In genomic region chr9:11135856-11136255, GRCh38 we compare ENCODE assay signal across 18 cellular contexts.
DNase-seq lines count a peak whose midpoint lies in the region; ATAC-seq, FAIRE-seq and TF ChIP-seq lines count a peak whose summit lies in the region.
"Had no signal": no experiment of that assay in that cellular context is flagged by ENCODE, and none has a peak within 500 bp of the region (broad histone marks: within the 10 kb centered on the region; RNA-seq: fewer than 3 reads in every experiment).

No MANE protein-coding gene starts in this region.

- CTCF ChIA-PET in SK-N-SH (lab: Yijun Ruan, JAX): no interaction called here

- H3K14ac ChIP-seq in mesenchymal stem cell (ENCODE audit: low read length in 2 of 2): no peak overlapping the region

- no peaks in the 10 kb centered on the region for H4K20me1 ChIP-seq in SK-N-SH (ENCODE audit: insufficient read depth)
- H4K20me1 ChIP-seq: BLaER1 had no signal

- no peaks in the 10 kb centered on the region for H3K79me1 ChIP-seq in mesenchymal stem cell (replicated peaks; ENCODE audit: low read length, poor library complexity, severe bottlenecking)

- POLR2A ChIA-PET in SK-N-SH (lab: Yijun Ruan, JAX): no interaction called here

- H2BK12ac ChIP-seq in mesenchymal stem cell (ENCODE audit: low read length in 2 of 2): no peak overlapping the region

- H4K91ac ChIP-seq in mesenchymal stem cell (ENCODE audit: low read length): peak overlapping the region; percentile 72

- H3K18ac ChIP-seq in mesenchymal stem cell (ENCODE audit: low read depth in 1 of 2, low read length in 2 of 2): peak overlapping the region in 1 of 2 experiments; percentile 61

- H3K27ac ChIP-seq in SK-N-SH (ENCODE audit: low read depth in 2 of 2, low read length in 1 of 2): no peak overlapping the region
- no peak overlapping the region for H3K27ac ChIP-seq in mesenchymal stem cell (ENCODE audit: low read length, poor library complexity, severe bottlenecking)
- H3K27ac ChIP-seq: 22Rv1, A549, BLaER1 had no signal

- 15% methylated on average over 3 of the region's 3 CpGs for WGBS in SK-N-SH (ENCODE audit: low lambda C conversion rate)
- 94% methylated on average over 1 of the region's 3 CpGs for WGBS in mesenchymal stem cell

- no peak overlapping the region for H2BK120ac ChIP-seq in mesenchymal stem cell (ENCODE audit: low read depth, low read length)

- H3K36me3 ChIP-seq in SK-N-SH (replicated peaks in 1 of 2; ENCODE audit: control insufficient read depth in 1 of 2, insufficient read depth in 2 of 2, low read length in 1 of 2) (no peaks in the 10 kb centered on the region), bronchial epithelial cell (ENCODE audit: control insufficient read depth, insufficient read depth, low read length) (no peaks in the 10 kb centered on the region), mesenchymal stem cell (ENCODE audit: control insufficient read depth in 1 of 2, insufficient read depth in 2 of 2, low read depth in 1 of 2, low read length in 2 of 2) (no peaks in the 10 kb centered on the region)
- H3K36me3 ChIP-seq: BLaER1 had no signal

- no peak overlapping the region for H2BK15ac ChIP-seq in mesenchymal stem cell (ENCODE audit: low read depth, poor library complexity, severe bottlenecking)

- no peak overlapping the region for H2AK5ac ChIP-seq in mesenchymal stem cell (ENCODE audit: low read length, severe bottlenecking)

- H3K9me2 ChIP-seq in SK-N-SH: no peaks in the 10 kb centered on the region

- no peaks in the 10 kb centered on the region for H3K79me2 ChIP-seq in SK-N-SH (ENCODE audit: insufficient read depth)

- H3K27me3 ChIP-seq in SK-N-SH (ENCODE audit: insufficient read depth) (no peaks in the 10 kb centered on the region), bronchial epithelial cell (ENCODE audit: control insufficient read depth, insufficient read depth, low read length) (no peaks in the 10 kb centered on the region), mesenchymal stem cell (ENCODE audit: control insufficient read depth in 1 of 2, insufficient read depth in 1 of 2, low read length in 2 of 2) (no peaks in the 10 kb centered on the region)
- H3K27me3 ChIP-seq: BLaER1 had no signal

- ATAC-seq in SK-N-SH treated with all-trans-retinoic acid at 6 μM for 48 hours (no peak), GM19467 (IDR thresholded peaks at IDR 0.05; ENCODE audit: unreplicated experiment) (no peak), GM21825 (IDR thresholded peaks at IDR 0.05; ENCODE audit: unreplicated experiment) (no peak)
- ATAC-seq: A549, HepG2 had no signal

- H3K4ac ChIP-seq in mesenchymal stem cell (ENCODE audit: low read depth in 1 of 2, low read length in 2 of 2): no peak overlapping the region

- FAIRE-seq in bronchial epithelial cell (lab: Jason Lieb, UNC): peak; percentile 36
- FAIRE-seq: A549, HepG2 had no signal

- TF ChIP-seq EP300 in SK-N-SH (IDR thresholded peaks at IDR 0.05; ENCODE audit: borderline replicate concordance in 1 of 2, low read depth in 1 of 2, low read length in 1 of 2): no peak

- no peak overlapping the region for H3K4me2 ChIP-seq in SK-N-SH
- H3K4me2 ChIP-seq in mesenchymal stem cell (ENCODE audit: low read length, poor library complexity, severe bottlenecking): no peak overlapping the region
- H3K4me2 ChIP-seq: A549, BLaER1 had no signal

- no peak overlapping the region for H3K4me3 ChIP-seq in SK-N-SH (ENCODE audit: low read depth in 2 of 2, low read length in 1 of 2)
- H3K4me3 ChIP-seq in bronchial epithelial cell (ENCODE audit: low read depth, low read length): no peak overlapping the region
- no peak overlapping the region for H3K4me3 ChIP-seq in mesenchymal stem cell (ENCODE audit: insufficient read depth in 1 of 2, low read depth in 1 of 2, low read length in 2 of 2)
- H3K4me3 ChIP-seq: A549, BLaER1 had no signal

- H3K23ac ChIP-seq in mesenchymal stem cell (ENCODE audit: low read length in 2 of 2): no peak overlapping the region

- no peaks in the 10 kb centered on the region; the same call in 1 of the 2 replicates for H3K9me3 ChIP-seq in SK-N-SH
- no peaks in the 10 kb centered on the region for H3K9me3 ChIP-seq in mesenchymal stem cell (ENCODE audit: control insufficient read depth, low read length)
- H3K9me3 ChIP-seq: A549, BLaER1 had no signal

- TF ChIP-seq RAD21 in SK-N-SH (IDR thresholded peaks at IDR 0.05; ENCODE audit: low read length): no peak

- H2AFZ ChIP-seq in SK-N-SH (ENCODE audit: low read depth): no peak overlapping the region
- no peak overlapping the region for H2AFZ ChIP-seq in mesenchymal stem cell (ENCODE audit: low read depth, low read length)

- TF ChIP-seq CTCF in SK-N-SH (IDR thresholded peaks at IDR 0.05) (no peak), bronchial epithelial cell (IDR thresholded peaks at IDR 0.05; ENCODE audit: insufficient read depth, low read length, severe bottlenecking) (no peak)

- no peak overlapping the region for H2BK5ac ChIP-seq in mesenchymal stem cell (ENCODE audit: low read depth, low read length, poor library complexity, severe bottlenecking)

- DNase-seq in SK-N-SH: no peak
- DNase-seq in bronchial epithelial cell (ENCODE audit: low read depth): no peak
- DNase-seq in mesenchymal stem cell: peak; percentile 50
- no peak for DNase-seq in effector CD4-positive, alpha-beta T cell
- DNase-seq: AML-193; CD4-positive, alpha-beta memory T cell; DMS153; DMS79; GF-D8; GOT3; H9 had no signal

- no peak overlapping the region for H4K8ac ChIP-seq in mesenchymal stem cell (ENCODE audit: low read length)

- H3K9ac ChIP-seq in SK-N-SH: no peak overlapping the region
- no peak overlapping the region for H3K9ac ChIP-seq in mesenchymal stem cell (ENCODE audit: low read length)
- H3K9ac ChIP-seq: BLaER1 had no signal

- H3K4me1 ChIP-seq in SK-N-SH (ENCODE audit: control insufficient read depth in 1 of 2, insufficient read depth in 2 of 2, low read depth in 1 of 2, low read length in 1 of 2) (no peaks in the 10 kb centered on the region), mesenchymal stem cell (ENCODE audit: control insufficient read depth, insufficient read depth, low read depth, low read length) (no peaks in the 10 kb centered on the region)
- H3K4me1 ChIP-seq: A549, BLaER1 had no signal

- H3F3A ChIP-seq in SK-N-SH (replicated peaks; ENCODE audit: insufficient read depth): no peaks in the 10 kb centered on the region

TF ChIP-seq in SK-N-SH treated with all-trans-retinoic acid at 6 μM for 48 hours, 23 proteins besides CTCF, POLR2A, EP300 and RAD21:
- TF ChIP-seq ISL1 (CRISPR knock-in tag; IDR thresholded peaks at IDR 0.05) (0 out of 2 replicates have a peak, but pooled peaks have one; percentile 29), ZNF565 (CRISPR knock-in tag; conservative IDR thresholded peaks at IDR 0.05; ENCODE audit: low read depth) (no peak)

TF ChIP-seq in SK-N-SH, 30 proteins besides CTCF, POLR2A, EP300 and RAD21:
- TF ChIP-seq EZH2phosphoT487 (IDR thresholded peaks at IDR 0.05; ENCODE audit: borderline replicate concordance, low read depth): no peak
